In the genomic region with DNA sequence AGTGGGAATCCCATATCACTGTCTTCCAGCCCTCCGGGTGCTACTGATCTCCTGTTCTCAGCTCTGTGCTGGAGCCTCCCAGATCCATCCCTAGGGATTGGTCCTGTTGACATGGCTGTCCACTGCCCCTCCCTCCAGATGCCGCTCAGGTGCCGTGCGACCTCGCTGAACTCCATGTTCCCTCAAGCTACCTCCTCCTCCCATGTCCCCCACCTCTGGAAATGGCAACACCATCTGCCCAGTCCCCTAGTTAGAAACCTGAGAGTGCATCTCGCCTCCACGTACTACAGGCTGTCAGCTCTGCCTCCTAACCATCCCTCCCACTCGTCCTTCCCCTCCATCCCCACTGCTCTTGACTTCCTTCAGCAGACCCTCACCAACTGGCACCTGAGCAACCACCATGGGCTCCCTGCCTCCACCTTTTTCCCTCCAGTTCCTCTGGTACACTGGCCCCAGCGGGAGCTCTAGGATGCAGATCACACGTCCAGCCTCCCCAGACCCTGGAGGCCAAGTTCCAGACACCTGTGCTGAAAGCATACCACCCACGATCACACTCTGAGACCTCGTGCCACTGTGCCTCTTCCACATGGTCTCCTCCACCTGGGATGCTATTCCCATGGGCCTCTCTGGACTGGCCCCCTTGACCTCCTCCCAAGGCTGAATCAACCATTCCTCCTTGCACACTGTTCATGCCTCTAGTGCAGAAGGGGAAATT, we compare ENCODE assay signal across 17 cellular contexts.
"Had no signal": no experiment of that assay in that cellular context is flagged by ENCODE, and none has a peak within 500 bp of the region (broad histone marks: within the 10 kb centered on the region; RNA-seq: fewer than 3 reads in every experiment).

No MANE protein-coding gene starts in this region.

- ATAC-seq: left ventricle myocardium superior; stimulated activated naive CD8-positive, alpha-beta T cell treated with anti-CD3 and anti-CD28 coated beads, Interleukin-15, amount 100 ng/mL, for 72 hours; upper lobe of right lung had no signal

- H3K27ac ChIP-seq: testis, upper lobe of right lung had no signal

- H3K4me3 Mint-ChIP-seq: nephron; stimulated activated naive CD8-positive, alpha-beta T cell treated with anti-CD3 and anti-CD28 coated beads, Interleukin-15, amount 100 ng/mL, for 72 hours had no signal

- H3K36me3 ChIP-seq: upper lobe of right lung had no signal

- H3K4me3 ChIP-seq: testis, upper lobe of right lung had no signal

- H3K27me3 ChIP-seq: testis, upper lobe of right lung had no signal

- H3K9me3 ChIP-seq: testis, upper lobe of right lung had no signal

- DNase-seq: activated CD4-positive, alpha-beta T cell treated with anti-CD3 and anti-CD28 coated beads, Interleukin-2, amount 50 U/mL, for 4 hours; activated CD4-positive, CD25-positive, alpha-beta regulatory T cell; activated gamma-delta T cell treated with Interleukin-2 at 50 U/mL for 16 hours; activated T-cell treated with anti-CD3 and anti-CD28 coated beads, Interleukin-2, amount 50 U/mL, for 48 hours; central memory CD4-positive, alpha-beta T cell; cortex of kidney; effector CD8-positive, alpha-beta T cell; islet precursor cell; left ventricle myocardium superior; mesendoderm; stimulated activated CD4-positive, alpha-beta T cell treated with anti-CD3 and anti-CD28 coated beads, Interleukin-4, amount 100 ng/mL, for 1 hour; stimulated activated CD8-positive, alpha-beta memory T cell treated with anti-CD3 and anti-CD28 coated beads, Interleukin-4, amount 100 ng/mL, for 48 hours; stimulated activated naive CD8-positive, alpha-beta T cell treated with anti-CD3 and anti-CD28 coated beads, Interleukin-15, amount 100 ng/mL, for 72 hours; T-helper 2 cell; testis; upper lobe of right lung had no signal

- H3K27ac Mint-ChIP-seq: nephron had no signal

- H3K9me3 Mint-ChIP-seq: nephron; stimulated activated naive CD8-positive, alpha-beta T cell treated with anti-CD3 and anti-CD28 coated beads, Interleukin-15, amount 100 ng/mL, for 72 hours had no signal
